In genomic region chr6:13411484-13411883, GRCh38 we compare ENCODE assay signal across 1 cellular context.
TF ChIP-seq lines count a peak whose summit lies in the region.

No MANE protein-coding gene starts in this region.

TF ChIP-seq in GM23338, 12 proteins besides CTCF, POLR2A, EP300 and RAD21:
- no peak for TF ChIP-seq ZNF462 (CRISPR knock-in tag; IDR thresholded peaks at IDR 0.05)
- TF ChIP-seq EZH2 (IDR thresholded peaks at IDR 0.05; ENCODE audit: low read depth, unreplicated experiment), result no peak
- no peak for TF ChIP-seq ETS1 (IDR thresholded peaks at IDR 0.05)
